8 cellular contexts compared by ENCODE assay signal in the genomic region with DNA sequence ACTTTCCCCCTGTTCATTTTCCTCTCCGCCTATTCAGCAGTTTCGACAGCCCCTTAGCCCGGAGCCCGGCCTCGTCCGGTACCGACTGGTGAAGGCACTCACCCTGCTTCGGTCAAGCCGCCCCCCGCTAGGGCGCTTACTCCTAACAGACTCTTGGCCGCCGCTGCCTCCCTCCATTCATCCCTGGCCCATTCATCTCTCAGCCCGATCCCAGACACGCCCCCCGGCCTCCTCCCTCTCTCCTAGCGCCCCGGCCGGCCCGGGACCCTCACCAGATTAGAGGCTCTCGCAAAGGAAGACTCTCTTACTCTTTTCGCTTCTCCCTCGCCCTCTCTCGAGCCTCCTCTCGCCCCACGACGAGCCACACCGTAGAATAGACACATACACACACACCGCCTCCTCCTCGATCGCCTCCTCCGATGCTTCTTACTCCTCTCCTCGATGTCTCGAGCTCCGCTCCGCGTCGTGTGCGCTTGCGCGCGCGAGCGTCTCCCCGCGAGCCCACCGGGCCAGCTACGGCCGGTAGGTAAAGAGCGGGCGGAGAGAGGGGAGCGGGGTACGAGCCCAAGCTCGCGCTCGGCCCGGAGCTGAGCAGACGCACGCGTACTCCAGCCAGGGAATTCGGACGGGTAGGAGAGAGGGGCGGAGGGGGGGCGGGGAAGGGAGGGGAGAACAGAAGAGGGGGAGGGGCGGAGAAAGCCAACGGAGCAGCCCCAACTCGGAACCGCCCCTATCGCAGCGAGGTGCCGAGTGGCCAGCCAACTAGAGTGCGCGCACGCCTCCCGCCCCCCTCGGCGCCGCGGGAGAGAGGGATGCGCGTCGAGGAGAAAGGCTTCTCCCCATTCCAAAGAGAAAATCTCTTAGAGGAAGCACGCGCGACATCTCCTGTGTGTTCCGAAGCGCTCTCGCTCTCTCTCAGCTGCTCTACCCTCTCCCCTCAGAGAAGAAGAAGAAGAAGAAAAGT. TPM values are rescaled to one million over a fixed set of nuclear protein-coding genes. Genes with fewer than 3 reads are reported as not detected.
DNase-seq lines count a peak whose midpoint lies in the region; ATAC-seq and TF ChIP-seq lines count a peak whose summit lies in the region.

TSS of gene WNK3 (minus strand) at position 633 of the 964 bp plus-strand sequence.

- no peak for TF ChIP-seq POLR2A in sigmoid colon (IDR thresholded peaks at IDR 0.05)

- ATAC-seq in WTC11, result peak; percentile 76
- peak; percentile 43 for ATAC-seq in central memory CD8-positive, alpha-beta T cell (replicated peaks; ENCODE audit: extremely low read depth, poor library complexity, severe bottlenecking)
- no peak for ATAC-seq in HG02885 (IDR thresholded peaks at IDR 0.05; ENCODE audit: poor library complexity, unreplicated experiment)
- ATAC-seq in GM18502 (IDR thresholded peaks at IDR 0.05; ENCODE audit: poor library complexity, unreplicated experiment), result no peak

- H3K4me1 Mint-ChIP-seq in WTC11, result peaks cover 35% of the 10 kb centered on the region
- H3K4me1 Mint-ChIP-seq in central memory CD8-positive, alpha-beta T cell, result peaks cover 13% of the 10 kb centered on the region

- CTCF ChIA-PET in WTC11 (lab: Charles Lee), result no interaction called here

- peak; percentile 88 for DNase-seq in COLO668 (lab: John Stamatoyannopoulos, UW; ENCODE audit: unreplicated experiment)
- DNase-seq in NCI-H146 treated with DMSO at 0.1 percent for 48 hours (lab: John Stamatoyannopoulos, UW; ENCODE audit: unreplicated experiment), result peak; percentile 81
- peak; percentile 88 for DNase-seq in WTC11 (ENCODE audit: low spot score)
- no peak for DNase-seq in central memory CD8-positive, alpha-beta T cell (ENCODE audit: low spot score in 2 of 2)
- peak; percentile 79 for DNase-seq in iPS-NIHi11 (ENCODE audit: low spot score)
- DNase-seq in sigmoid colon, result peak; percentile 92

- H3K4me1 ChIP-seq in sigmoid colon, result peaks cover 0 to 4% (median 0%) of the 10 kb centered on the region in 4 donors

- WGBS in sigmoid colon, 2 donors, result 2 to 7% methylated on average over 86 to 88 of the region's 88 CpGs

- intact Hi-C loops in sigmoid colon (cut with DNase I), result loop anchor here (2.0 to 10.0 kb wide), 7 partner anchors 85 to 450 kb away; partner anchors contain the start of genes FAM120C, FGD1, MAGED2 and PHF8

- peak within 1 kb of the TSS; percentile 100 for H3K27ac Mint-ChIP-seq in WTC11
- H3K27ac Mint-ChIP-seq in central memory CD8-positive, alpha-beta T cell (ENCODE audit: low read depth), result no peak within 1 kb of the TSS

- H3K36me3 Mint-ChIP-seq in WTC11, result peaks cover 4% of the 10 kb centered on the region
- H3K36me3 Mint-ChIP-seq in central memory CD8-positive, alpha-beta T cell (ENCODE audit: insufficient read depth), result no peaks in the 10 kb centered on the region

- peak within 1 kb of the TSS; percentile 94 for H3K4me3 Mint-ChIP-seq in WTC11
- H3K4me3 Mint-ChIP-seq in central memory CD8-positive, alpha-beta T cell, result peak within 1 kb of the TSS; percentile 76

- H3K36me3 ChIP-seq in sigmoid colon, result no peaks in the 10 kb centered on the region

- no peaks in the 10 kb centered on the region; the same call in 1 of the 2 replicates for H3K27me3 Mint-ChIP-seq in WTC11 (ENCODE audit: low read depth)
- H3K27me3 Mint-ChIP-seq in central memory CD8-positive, alpha-beta T cell, result peaks cover 51% of the 10 kb centered on the region

- POLR2A ChIA-PET in WTC11 (lab: Charles Lee), result no interaction called here

- no peaks in the 10 kb centered on the region for H3K27me3 ChIP-seq in sigmoid colon

- no peak for TF ChIP-seq CTCF in WTC11 (IDR thresholded peaks at IDR 0.05)
- no peak for TF ChIP-seq CTCF in sigmoid colon (IDR thresholded peaks at IDR 0.05)

- no peak for TF ChIP-seq EP300 in sigmoid colon (IDR thresholded peaks at IDR 0.05)

- H3K27ac ChIP-seq in sigmoid colon, result peak within 1 kb of the TSS; percentile 68 to 78 (median 70)

- peaks cover 2% of the 10 kb centered on the region for H3K9me3 Mint-ChIP-seq in WTC11
- no peaks in the 10 kb centered on the region for H3K9me3 Mint-ChIP-seq in central memory CD8-positive, alpha-beta T cell

- H3K4me3 ChIP-seq in sigmoid colon, result peak within 1 kb of the TSS; percentile 34 to 55 (median 52)

- no peaks in the 10 kb centered on the region for H3K9me3 ChIP-seq in sigmoid colon

TF ChIP-seq in WTC11, 78 proteins besides CTCF, POLR2A, EP300 and RAD21 (continues in another document):
- TF ChIP-seq EMX1 (CRISPR knock-in tag; IDR thresholded peaks at IDR 0.05) (no peak), PRDM15 (CRISPR knock-in tag; IDR thresholded peaks at IDR 0.05) (no peak), NR2C2 (CRISPR knock-in tag; IDR thresholded peaks at IDR 0.05) (no peak), KAT7 (CRISPR knock-in tag; IDR thresholded peaks at IDR 0.05; ENCODE audit: borderline replicate concordance) (no peak), CBFB (CRISPR knock-in tag; IDR thresholded peaks at IDR 0.05; ENCODE audit: low read depth) (no peak; the same call in 1 of the 2 replicates), NFATC4 (CRISPR knock-in tag; IDR thresholded peaks at IDR 0.05) (no peak)
- TF ChIP-seq, protein P1, sequence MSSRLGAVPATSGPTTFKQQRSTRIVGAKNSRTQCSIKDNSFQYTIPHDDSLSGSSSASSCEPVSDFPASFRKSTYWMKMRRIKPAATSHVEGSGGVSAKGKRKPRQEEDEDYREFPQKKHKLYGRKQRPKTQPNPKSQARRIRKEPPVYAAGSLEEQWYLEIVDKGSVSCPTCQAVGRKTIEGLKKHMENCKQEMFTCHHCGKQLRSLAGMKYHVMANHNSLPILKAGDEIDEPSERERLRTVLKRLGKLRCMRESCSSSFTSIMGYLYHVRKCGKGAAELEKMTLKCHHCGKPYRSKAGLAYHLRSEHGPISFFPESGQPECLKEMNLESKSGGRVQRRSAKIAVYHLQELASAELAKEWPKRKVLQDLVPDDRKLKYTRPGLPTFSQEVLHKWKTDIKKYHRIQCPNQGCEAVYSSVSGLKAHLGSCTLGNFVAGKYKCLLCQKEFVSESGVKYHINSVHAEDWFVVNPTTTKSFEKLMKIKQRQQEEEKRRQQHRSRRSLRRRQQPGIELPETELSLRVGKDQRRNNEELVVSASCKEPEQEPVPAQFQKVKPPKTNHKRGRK (CRISPR knock-in tag; IDR thresholded peaks at IDR 0.05; ENCODE audit: borderline replicate concordance), result no peak
- TF ChIP-seq, protein P2, sequence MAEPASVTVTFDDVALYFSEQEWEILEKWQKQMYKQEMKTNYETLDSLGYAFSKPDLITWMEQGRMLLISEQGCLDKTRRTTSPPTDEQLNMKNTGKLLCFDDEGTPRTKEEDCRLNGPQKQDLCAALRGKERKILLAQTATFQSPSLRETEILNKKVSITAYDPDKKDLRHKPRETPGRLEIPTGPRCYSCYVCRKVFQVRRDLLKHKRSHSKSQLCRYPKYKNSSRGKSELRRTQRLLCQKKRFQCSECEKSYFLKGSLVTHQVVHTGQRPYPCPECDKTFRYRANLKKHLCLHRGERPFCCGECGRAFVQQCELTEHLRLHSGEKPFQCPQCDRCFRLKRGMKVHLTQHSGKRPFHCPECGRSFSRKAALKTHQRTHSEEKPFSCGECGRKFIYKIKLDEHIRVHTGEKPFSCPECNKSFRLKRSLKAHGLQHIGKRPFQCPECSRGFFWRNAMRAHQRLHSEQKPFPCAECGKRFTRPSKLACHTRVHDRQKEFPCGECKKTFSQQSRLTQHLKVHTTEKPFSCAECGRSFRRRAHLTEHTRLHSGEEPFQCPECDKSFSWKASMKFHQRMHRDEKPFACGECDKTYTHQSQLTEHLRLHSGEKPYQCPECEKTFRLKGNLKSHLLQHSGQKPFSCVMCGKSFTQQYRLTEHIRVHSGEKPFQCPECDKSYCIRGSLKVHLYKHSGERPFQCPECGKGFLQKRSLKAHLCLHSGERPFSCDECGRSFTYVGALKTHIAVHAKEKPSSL (CRISPR knock-in tag; conservative IDR thresholded peaks at IDR 0.05), result no peak
- TF ChIP-seq, protein P3, sequence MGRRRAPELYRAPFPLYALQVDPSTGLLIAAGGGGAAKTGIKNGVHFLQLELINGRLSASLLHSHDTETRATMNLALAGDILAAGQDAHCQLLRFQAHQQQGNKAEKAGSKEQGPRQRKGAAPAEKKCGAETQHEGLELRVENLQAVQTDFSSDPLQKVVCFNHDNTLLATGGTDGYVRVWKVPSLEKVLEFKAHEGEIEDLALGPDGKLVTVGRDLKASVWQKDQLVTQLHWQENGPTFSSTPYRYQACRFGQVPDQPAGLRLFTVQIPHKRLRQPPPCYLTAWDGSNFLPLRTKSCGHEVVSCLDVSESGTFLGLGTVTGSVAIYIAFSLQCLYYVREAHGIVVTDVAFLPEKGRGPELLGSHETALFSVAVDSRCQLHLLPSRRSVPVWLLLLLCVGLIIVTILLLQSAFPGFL (CRISPR knock-in tag; IDR thresholded peaks at IDR 0.05; ENCODE audit: borderline replicate concordance), result no peak
- TF ChIP-seq, protein P4, sequence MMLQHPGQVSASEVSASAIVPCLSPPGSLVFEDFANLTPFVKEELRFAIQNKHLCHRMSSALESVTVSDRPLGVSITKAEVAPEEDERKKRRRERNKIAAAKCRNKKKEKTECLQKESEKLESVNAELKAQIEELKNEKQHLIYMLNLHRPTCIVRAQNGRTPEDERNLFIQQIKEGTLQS (CRISPR knock-in tag; conservative IDR thresholded peaks at IDR 0.05), result no peak

RNA-seq across cellular contexts. Expression of gene WNK3, which starts in this region (rescaled TPM):
- total RNA-seq in WTC11 (2021) (24.3 to 27.5 TPM (median 27.5 TPM) in 3 replicates), sigmoid colon (1 to 10 TPM; 1.6 to 1.9 (median 1.7) TPM)
- polyA plus RNA-seq in sigmoid colon, result under 1 TPM in 2 of 3 donors, not detected in 1; under 0.01 to 0.10 TPM

Comparison
In these comparisons a context has a peak if more than half of its experiments do, and no peak if none do; other contexts are left out.
1. DNase-seq: peak in COLO668 (single experiment), NCI-H146 treated with DMSO at 0.1 percent for 48 hours (single experiment), WTC11 (single experiment), iPS-NIHi11 (single experiment) and sigmoid colon (single experiment); none in central memory CD8-positive, alpha-beta T cell (0 of 2).
2. ATAC-seq: peak in WTC11 (single experiment) and central memory CD8-positive, alpha-beta T cell (single experiment); none in HG02885 (single experiment) and GM18502 (single experiment).